Comparison of ENCODE assay signal across 13 cellular contexts in genomic region chr9:70255521-70255920, GRCh38. TPM values are rescaled to one million over a fixed set of nuclear protein-coding genes. Genes with fewer than 3 reads are reported as not detected.
DNase-seq lines count a peak whose midpoint lies in the region; ATAC-seq and TF ChIP-seq lines count a peak whose summit lies in the region.
"Had no signal": no experiment of that assay in that cellular context is flagged by ENCODE, and none has a peak within 500 bp of the region (broad histone marks: within the 10 kb centered on the region; RNA-seq: fewer than 3 reads in every experiment).

No MANE protein-coding gene starts in this region.

- H3K36me3 Mint-ChIP-seq in CD4-positive, CD25-positive, alpha-beta regulatory T cell = no peaks in the 10 kb centered on the region

- H3K4me3 ChIP-seq in CD4-positive, CD25-positive, alpha-beta regulatory T cell (ENCODE audit: low read depth, low read length) = no peak overlapping the region
- H3K4me3 ChIP-seq in SJSA1 (no peak overlapping the region), retinal pigment epithelial cell (ENCODE audit: low read length) (peak overlapping the region; percentile 68), aorta (ENCODE audit: low read length in 2 of 2) (peak overlapping the region in 1 of 2 donors; percentile 73)

- H3K27ac ChIP-seq in CD4-positive, CD25-positive, alpha-beta regulatory T cell (ENCODE audit: insufficient read depth, low read length, poor library complexity, severe bottlenecking) = no peak overlapping the region
- peak overlapping the region; percentile 39 for H3K27ac ChIP-seq in SJSA1
- peak overlapping the region; percentile 58 for H3K27ac ChIP-seq in foreskin keratinocyte
- H3K27ac ChIP-seq in aorta (ENCODE audit: low read depth in 1 of 2, low read length in 2 of 2) = no peak overlapping the region
- H3K27ac ChIP-seq: C4-2B, parathyroid adenoma had no signal

- peak overlapping the region in 2 of 3 donors; percentile 22 to 33 for H3K27ac Mint-ChIP-seq in CD4-positive, CD25-positive, alpha-beta regulatory T cell
- H3K27ac Mint-ChIP-seq: activated CD4-positive, alpha-beta memory T cell treated with anti-CD3 and anti-CD28 coated beads, Interleukin-2, amount 10 ng/mL, durations not matched to agents 7 days and 5 days had no signal

- H3K9me3 ChIP-seq in CD4-positive, CD25-positive, alpha-beta regulatory T cell (ENCODE audit: control insufficient read depth in 2 of 2, low read length in 2 of 2) = no peaks in the 10 kb centered on the region
- H3K9me3 ChIP-seq in SJSA1 (replicated peaks) (no peaks in the 10 kb centered on the region), aorta (ENCODE audit: control insufficient read depth, low read length) (no peaks in the 10 kb centered on the region)

- no peaks in the 10 kb centered on the region for H3K27me3 Mint-ChIP-seq in CD4-positive, CD25-positive, alpha-beta regulatory T cell

- H3K4me3 Mint-ChIP-seq in CD4-positive, CD25-positive, alpha-beta regulatory T cell = peak overlapping the region in 1 of 4 donors; percentile 0
- H3K4me3 Mint-ChIP-seq: activated CD4-positive, alpha-beta memory T cell treated with anti-CD3 and anti-CD28 coated beads, Interleukin-2, amount 10 ng/mL, durations not matched to agents 7 days and 5 days had no signal

- H3K4me1 ChIP-seq in CD4-positive, CD25-positive, alpha-beta regulatory T cell (ENCODE audit: control insufficient read depth, insufficient read depth, low read length, poor library complexity, severe bottlenecking) = peaks cover 23% of the 10 kb centered on the region
- peaks cover 37% of the 10 kb centered on the region for H3K4me1 ChIP-seq in SJSA1 (replicated peaks)
- H3K4me1 ChIP-seq in foreskin keratinocyte = peaks cover 22% of the 10 kb centered on the region
- H3K4me1 ChIP-seq in aorta (ENCODE audit: control insufficient read depth in 1 of 2, insufficient read depth in 2 of 2, low read length in 2 of 2) = peaks cover 0 to 1% of the 10 kb centered on the region in 2 donors
- H3K4me1 ChIP-seq: parathyroid adenoma had no signal

- WGBS in aorta, 2 donors = 8 to 20% methylated on average over 1 of the region's 1 CpG

- peaks cover 15 to 28% (median 20%) of the 10 kb centered on the region in 4 donors for H3K4me1 Mint-ChIP-seq in CD4-positive, CD25-positive, alpha-beta regulatory T cell

- intact Hi-C loops in aorta (cut with DNase I) = loop anchor here in 1 of 2 donors (5.0 to 10.0 kb wide), 4 partner anchors 131 to 347 kb away; partner anchors contain the start of gene KLF9

- no peak for TF ChIP-seq CTCF in foreskin keratinocyte (conservative IDR thresholded peaks at IDR 0.05)
- no peak for TF ChIP-seq CTCF in retinal pigment epithelial cell (conservative IDR thresholded peaks at IDR 0.05; ENCODE audit: low read depth, low read length)

- ATAC-seq in CD4-positive, CD25-positive, alpha-beta regulatory T cell (ENCODE audit: low read depth in 2 of 2) = no peak
- ATAC-seq in foreskin keratinocyte (no peak), aorta (ENCODE audit: low FRiP score) (no peak), GM21526 (IDR thresholded peaks at IDR 0.05; ENCODE audit: low FRiP score, unreplicated experiment) (no peak), HG02678 (IDR thresholded peaks at IDR 0.05; ENCODE audit: unreplicated experiment) (no peak), GM18907 (IDR thresholded peaks at IDR 0.05; ENCODE audit: unreplicated experiment) (no peak)

- no peak for DNase-seq in CD4-positive, CD25-positive, alpha-beta regulatory T cell
- no peak for DNase-seq in SJSA1 (ENCODE audit: low read depth in 1 of 2, low spot score in 2 of 2)
- DNase-seq in foreskin keratinocyte = peak in 1 of 2 donors; percentile 26
- no peak for DNase-seq in retinal pigment epithelial cell (ENCODE audit: low read depth)
- DNase-seq in aorta = no peak
- DNase-seq: activated CD4-positive, alpha-beta memory T cell treated with anti-CD3 and anti-CD28 coated beads, Interleukin-2, amount 10 ng/mL, durations not matched to agents 7 days and 5 days; activated naive CD4-positive, alpha-beta T cell treated with anti-CD3 and anti-CD28 coated beads, Interleukin-2, amount 50 U/mL, for 16 hours; T-helper 1 cell had no signal

- no peaks in the 10 kb centered on the region for H3K9me3 Mint-ChIP-seq in CD4-positive, CD25-positive, alpha-beta regulatory T cell
- H3K9me3 Mint-ChIP-seq: activated CD4-positive, alpha-beta memory T cell treated with anti-CD3 and anti-CD28 coated beads, Interleukin-2, amount 10 ng/mL, durations not matched to agents 7 days and 5 days had no signal

- no peaks in the 10 kb centered on the region for H3K27me3 ChIP-seq in CD4-positive, CD25-positive, alpha-beta regulatory T cell (ENCODE audit: control insufficient read depth, insufficient read depth, low read length)
- H3K27me3 ChIP-seq in SJSA1 (replicated peaks) = no peaks in the 10 kb centered on the region
- H3K27me3 ChIP-seq in foreskin keratinocyte = no peaks in the 10 kb centered on the region
- no peaks in the 10 kb centered on the region for H3K27me3 ChIP-seq in aorta (ENCODE audit: control insufficient read depth in 1 of 2, insufficient read depth in 2 of 2, low read length in 1 of 2)

- H3K36me3 ChIP-seq in CD4-positive, CD25-positive, alpha-beta regulatory T cell (ENCODE audit: control insufficient read depth, insufficient read depth, low read length) = no peaks in the 10 kb centered on the region
- H3K36me3 ChIP-seq in SJSA1 (peaks cover 13% of the 10 kb centered on the region), aorta (ENCODE audit: control insufficient read depth in 1 of 2, insufficient read depth in 2 of 2, low read length in 1 of 2) (no peaks in the 10 kb centered on the region)

RNA-seq across cellular contexts. Expression of gene SMC5, which starts 3.3 kb away (rescaled TPM):
- 37.1 TPM for total RNA-seq in CD4-positive, CD25-positive, alpha-beta regulatory T cell
- 10 to 100 TPM; 12.5 to 17.9 (median 16.0) TPM for polyA plus RNA-seq in CD4-positive, CD25-positive, alpha-beta regulatory T cell
- 21.5 and 30.2 TPM in 2 replicates for total RNA-seq in SJSA1 (2014; rRNA removed; shearing (Covaris generic))
- 28.2 and 30.5 TPM in 2 replicates for total RNA-seq in foreskin keratinocyte
- 5.2 and 6.4 TPM in 2 replicates for polyA plus RNA-seq in foreskin keratinocyte
- total RNA-seq in aorta = 10 to 100 TPM; 36.4 to 37.0 TPM
- polyA plus RNA-seq in aorta = 10 to 100 TPM; 10.3 to 19.0 TPM

Comparison
In these comparisons a context has a peak if more than half of its experiments do, and no peak if none do; other contexts are left out.
1. H3K27ac ChIP-seq: peak in SJSA1 (single experiment) and foreskin keratinocyte (single experiment); none in CD4-positive, CD25-positive, alpha-beta regulatory T cell (single experiment) and aorta (0 of 2).